In the genomic region with DNA sequence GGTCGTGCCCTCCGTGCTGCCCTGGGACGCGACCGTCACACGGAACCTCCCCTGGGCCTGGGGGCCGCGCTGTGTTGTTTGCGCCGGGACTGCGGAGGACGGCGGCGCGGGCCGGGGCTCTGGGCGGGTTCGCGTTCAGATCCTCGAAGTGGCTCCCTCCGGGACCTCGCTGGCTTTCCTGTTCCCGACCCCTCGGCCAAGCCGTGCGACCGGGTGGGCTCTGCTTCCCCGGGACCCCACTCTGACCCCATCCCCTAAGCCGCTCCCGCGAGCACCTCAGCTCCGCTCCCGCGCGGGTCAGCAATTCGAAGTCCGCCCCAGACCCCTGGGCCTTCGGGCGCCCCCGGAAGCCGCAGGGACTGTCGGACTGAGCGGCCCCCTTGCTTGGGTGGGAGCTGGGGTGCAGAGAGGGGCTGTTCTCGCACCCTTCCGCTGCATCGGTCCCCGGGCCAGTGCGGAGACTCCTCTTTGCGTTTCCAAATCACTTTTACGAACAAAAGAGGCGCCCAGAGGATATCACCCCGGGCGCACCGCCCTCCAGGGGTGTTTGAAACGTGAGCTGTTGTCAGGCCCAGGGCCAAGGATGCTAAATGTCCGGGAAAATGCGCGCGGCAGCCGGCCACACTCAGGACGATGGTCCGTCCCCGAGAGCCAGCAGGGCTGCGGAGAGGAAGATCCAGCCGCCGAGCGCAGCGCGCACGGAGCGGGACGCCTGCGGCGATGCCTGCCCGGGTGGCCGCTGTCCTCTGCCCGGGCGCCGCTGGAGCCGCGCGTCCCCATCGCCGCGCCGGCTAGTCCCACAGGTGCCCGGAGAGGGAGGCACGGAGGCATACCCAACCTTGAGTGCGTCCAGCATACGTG, we compare ENCODE assay signal across 8 cellular contexts.
DNase-seq lines count a peak whose midpoint lies in the region; ATAC-seq, FAIRE-seq and TF ChIP-seq lines count a peak whose summit lies in the region.

No MANE protein-coding gene starts in this region.

- ATAC-seq in A549, result peak; percentile 19 to 66; a peak in 3 of 6 replicates
- peak; percentile 61 for ATAC-seq in mucosa of descending colon
- ATAC-seq in GM21825 (IDR thresholded peaks at IDR 0.05; ENCODE audit: unreplicated experiment), result no peak
- ATAC-seq in GM21423 (IDR thresholded peaks at IDR 0.05; ENCODE audit: unreplicated experiment), result no peak

- TF ChIP-seq RAD21 in A549 (conservative IDR thresholded peaks at IDR 0.05 in 1 of 2, IDR thresholded peaks at IDR 0.05 in 1 of 2), result no peak

- 64% methylated on average over 13 of the region's 90 CpGs for WGBS in A549 (ENCODE audit: missing lambda C conversion rate)

- POLR2A ChIA-PET in A549 (lab: Yijun Ruan, JAX), result no interaction called here
- POLR2A ChIA-PET in endothelial cell of umbilical vein (lab: Charles Lee), result no interaction called here

- BruUV-seq in endothelial cell of umbilical vein (replicated peaks; lab: Mats Ljungman, UMichigan), result no TSS peak

- DNase-seq in A549 (ENCODE audit: low read depth in 1 of 2, low spot score in 1 of 2) (no peak), endothelial cell of umbilical vein (ENCODE audit: low read depth, low spot score) (no peak), mucosa of descending colon (no peak), SJCRH30 (no peak), HT-29 (ENCODE audit: low spot score) (no peak)

- no peak overlapping the region for H3K27ac ChIP-seq in A549
- H3K27ac ChIP-seq in HUES48 (ENCODE audit: low read depth, low read length), result no peak overlapping the region
- no peak overlapping the region for H3K27ac ChIP-seq in endothelial cell of umbilical vein (ENCODE audit: insufficient read depth, low read depth, low read length)
- no peak overlapping the region for H3K27ac ChIP-seq in SJCRH30

- H3K79me2 ChIP-seq in endothelial cell of umbilical vein (ENCODE audit: control insufficient read depth, insufficient read depth, low read length), result no peaks in the 10 kb centered on the region

- CTCF ChIA-PET in A549 (lab: Yijun Ruan, JAX), result interaction anchor here (1.0 kb wide), 1 partner anchor 10 kb away, joined by 3 read pairs; no protein-coding TSS in a partner anchor
- CTCF ChIA-PET in endothelial cell of umbilical vein (lab: Charles Lee), result interaction anchor here (1.0 kb wide), 1 partner anchor 386 kb away, joined by 3 read pairs; no protein-coding TSS in a partner anchor

- H3K9ac ChIP-seq in HUES48 (ENCODE audit: low read depth, low read length) (0 out of 2 replicates have a peak overlapping the region, but pooled peaks have one; percentile 33), endothelial cell of umbilical vein (replicated peaks; ENCODE audit: extremely low read depth, insufficient read depth, low read length) (no peak overlapping the region)

- H3K36me3 ChIP-seq in HUES48 (ENCODE audit: control insufficient read depth, insufficient read depth, low read length) (no peaks in the 10 kb centered on the region), endothelial cell of umbilical vein (ENCODE audit: control insufficient read depth in 2 of 2, extremely low read depth in 1 of 2, insufficient read depth in 2 of 2, low read length in 2 of 2) (no peaks in the 10 kb centered on the region), mucosa of descending colon (ENCODE audit: low read depth) (no peaks in the 10 kb centered on the region), SJCRH30 (no peaks in the 10 kb centered on the region)

- H3K27me3 ChIP-seq in HUES48 (ENCODE audit: control insufficient read depth, insufficient read depth, low read length) (peaks cover 37% of the 10 kb centered on the region), endothelial cell of umbilical vein (ENCODE audit: control insufficient read depth in 2 of 2, insufficient read depth in 2 of 2, low read length in 2 of 2) (peaks cover 19 to 35% of the 10 kb centered on the region in 2 experiments), SJCRH30 (no peaks in the 10 kb centered on the region)

- peak overlapping the region; percentile 26; the same call in 1 of the 3 replicates for H3K4me3 ChIP-seq in A549
- H3K4me3 ChIP-seq in HUES48 (ENCODE audit: low read depth, low read length), result peak overlapping the region; percentile 68
- peak overlapping the region; percentile 8 to 29 (median 29) for H3K4me3 ChIP-seq in endothelial cell of umbilical vein (replicated peaks in 1 of 3; ENCODE audit: insufficient read depth in 1 of 3, low read depth in 1 of 3, low read length in 3 of 3)
- no peak overlapping the region for H3K4me3 ChIP-seq in mucosa of descending colon
- H3K4me3 ChIP-seq in SJCRH30, result no peak overlapping the region

- no peaks in the 10 kb centered on the region for H3K4me1 ChIP-seq in A549
- no peaks in the 10 kb centered on the region for H3K4me1 ChIP-seq in HUES48 (ENCODE audit: control insufficient read depth, insufficient read depth, low read length)
- H3K4me1 ChIP-seq in endothelial cell of umbilical vein (ENCODE audit: control insufficient read depth, extremely low read depth, insufficient read depth, low read length), result peaks cover 4% of the 10 kb centered on the region
- peaks cover 8% of the 10 kb centered on the region for H3K4me1 ChIP-seq in mucosa of descending colon (ENCODE audit: low read depth)
- no peaks in the 10 kb centered on the region for H3K4me1 ChIP-seq in SJCRH30

- no peak for FAIRE-seq in A549 (lab: Jason Lieb, UNC)
- peak; percentile 70 for FAIRE-seq in endothelial cell of umbilical vein (lab: Jason Lieb, UNC)

- H4K20me1 ChIP-seq in endothelial cell of umbilical vein (replicated peaks; ENCODE audit: control insufficient read depth, extremely low read depth, insufficient read depth, low read length), result no peaks in the 10 kb centered on the region

- H3K9me3 ChIP-seq in A549 (no peaks in the 10 kb centered on the region), HUES48 (ENCODE audit: control insufficient read depth, insufficient read depth, low read length) (peaks cover 8% of the 10 kb centered on the region), endothelial cell of umbilical vein (replicated peaks; ENCODE audit: control insufficient read depth, insufficient read depth, low read length) (no peaks in the 10 kb centered on the region), mucosa of descending colon (no peaks in the 10 kb centered on the region), SJCRH30 (replicated peaks) (no peaks in the 10 kb centered on the region)

- no peak for TF ChIP-seq POLR2A in A549 (IDR thresholded peaks at IDR 0.05; ENCODE audit: low read length)
- TF ChIP-seq POLR2A in endothelial cell of umbilical vein (IDR thresholded peaks at IDR 0.05; ENCODE audit: low read depth, low read length), result no peak

- H3K9me1 ChIP-seq in endothelial cell of umbilical vein (replicated peaks; ENCODE audit: control insufficient read depth, extremely low read depth, insufficient read depth, low read length), result no peaks in the 10 kb centered on the region

- intact Hi-C loops in endothelial cell of umbilical vein (cut with micrococcal nuclease) (loop anchor here (10.0 kb wide), 1 partner anchor 718 kb away; the partner anchor contains the start of gene BCL2), mucosa of descending colon (cut with DNase I, micrococcal nuclease) (no loop called here)

- TF ChIP-seq CTCF in A549 (IDR thresholded peaks at IDR 0.05) (no peak), endothelial cell of umbilical vein (IDR thresholded peaks at IDR 0.05; ENCODE audit: extremely low read depth in 1 of 2, insufficient read depth in 1 of 2, low read depth in 1 of 2, low read length in 2 of 2) (no peak), mucosa of descending colon (IDR thresholded peaks at IDR 0.05) (no peak)

- no peak for TF ChIP-seq EP300 in A549 (IDR thresholded peaks at IDR 0.05)

- dilution Hi-C loops in endothelial cell of umbilical vein (cut with MboI; ENCODE audit: extremely low pct_ligation_motif_present, low sequenced_read_pairs), result no loop called here

- H2AFZ ChIP-seq in endothelial cell of umbilical vein (ENCODE audit: low read depth, low read length), result peak overlapping the region; percentile 77

- H3K4me2 ChIP-seq in A549 (peak overlapping the region; percentile 64), endothelial cell of umbilical vein (ENCODE audit: insufficient read depth, low read length) (peak overlapping the region; percentile 67)

TF ChIP-seq in A549, 52 proteins besides CTCF, POLR2A, EP300 and RAD21:
- no peak for TF ChIP-seq PHF8 (IDR thresholded peaks at IDR 0.05; ENCODE audit: borderline replicate concordance, low read depth)
- no peak for TF ChIP-seq MAX (IDR thresholded peaks at IDR 0.05)
- TF ChIP-seq HDAC2 (IDR thresholded peaks at IDR 0.05), result no peak
- no peak for TF ChIP-seq EHF (CRISPR knock-in tag; IDR thresholded peaks at IDR 0.05)
- no peak for TF ChIP-seq TP53 (CRISPR knock-in tag; IDR thresholded peaks at IDR 0.05)
- TF ChIP-seq HOXB13 (CRISPR knock-in tag; IDR thresholded peaks at IDR 0.05; ENCODE audit: low read depth), result no peak
- TF ChIP-seq MYC (IDR thresholded peaks at IDR 0.05; ENCODE audit: borderline replicate concordance, low read length), result no peak

TF ChIP-seq in endothelial cell of umbilical vein, 7 proteins besides CTCF, POLR2A, EP300 and RAD21:
- TF ChIP-seq POLR2AphosphoS5 (IDR thresholded peaks at IDR 0.05; ENCODE audit: insufficient read depth, low read depth, low read length) (no peak), MYC (IDR thresholded peaks at IDR 0.05; ENCODE audit: low read depth, low read length) (no peak), EZH2 (IDR thresholded peaks at IDR 0.05; ENCODE audit: borderline replicate concordance, low read depth, low read length, severe bottlenecking) (peak; percentile 63)

Comparison
In these comparisons a context has a peak if more than half of its experiments do, and no peak if none do; other contexts are left out.
1. ATAC-seq: peak in A549 (2 of 2) and mucosa of descending colon (single experiment); none in GM21825 (single experiment) and GM21423 (single experiment).
2. H3K4me3 ChIP-seq: peak in A549 (single experiment), HUES48 (single experiment) and endothelial cell of umbilical vein (3 of 3); none in mucosa of descending colon (single experiment) and SJCRH30 (single experiment).